In the genomic region with DNA sequence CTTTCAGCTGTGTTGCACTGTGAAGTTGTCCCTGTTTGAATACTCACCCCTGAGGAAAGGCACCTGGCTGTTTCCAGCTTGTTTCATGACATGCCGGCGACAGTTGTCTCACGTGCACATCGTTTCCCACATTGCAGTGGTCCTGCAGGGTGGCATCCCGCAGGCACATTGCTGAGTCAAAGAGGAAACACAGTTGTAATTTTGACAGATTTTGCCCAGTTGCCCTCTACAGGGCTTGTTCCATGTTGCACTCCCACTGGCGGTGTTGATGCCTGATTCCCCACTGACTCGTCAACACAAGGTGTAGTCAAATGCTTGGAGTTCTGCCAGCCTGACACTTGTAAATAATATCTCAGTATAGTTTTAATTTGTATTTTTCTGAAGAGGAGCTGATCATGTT, we compare ENCODE assay signal across 12 cellular contexts. TPM values are rescaled to one million over a fixed set of nuclear protein-coding genes. Genes with fewer than 3 reads are reported as not detected.
A peak's percentile ranks its signal among the peaks of the same experiment; 100 is the strongest.
DNase-seq lines count a peak whose midpoint lies in the region; ATAC-seq and TF ChIP-seq lines count a peak whose summit lies in the region.
"Had no signal": no experiment of that assay in that cellular context is flagged by ENCODE, and none has a peak within 500 bp of the region (broad histone marks: within the 10 kb centered on the region; RNA-seq: fewer than 3 reads in every experiment).

No MANE protein-coding gene starts in this region.

- H4K20me1 ChIP-seq in osteoblast (ENCODE audit: insufficient read depth, low read length): peaks cover 63% of the 10 kb centered on the region

- H3K27ac ChIP-seq in VCaP (peak overlapping the region; percentile 38), osteoblast (ENCODE audit: low read depth, low read length) (no peak overlapping the region)
- H3K27ac ChIP-seq: right lobe of liver, SJSA1 had no signal

- 0 out of 2 replicates have a peak, but pooled peaks have one; percentile 1 for TF ChIP-seq CTCF in GM12874 (IDR thresholded peaks at IDR 0.05; ENCODE audit: insufficient read depth, low read depth, low read length)
- peak; percentile 53 for TF ChIP-seq CTCF in VCaP (conservative IDR thresholded peaks at IDR 0.05)
- peak; percentile 15 for TF ChIP-seq CTCF in osteoblast (IDR thresholded peaks at IDR 0.05; ENCODE audit: extremely low read depth, low read depth, low read length)

- no peaks in the 10 kb centered on the region for H3K27me3 ChIP-seq in MG63
- no peaks in the 10 kb centered on the region for H3K27me3 ChIP-seq in osteoblast (ENCODE audit: insufficient read depth, low read length)
- H3K27me3 ChIP-seq: right lobe of liver, SJSA1 had no signal

- no peaks in the 10 kb centered on the region for H3K36me3 ChIP-seq in MG63
- H3K36me3 ChIP-seq in osteoblast (ENCODE audit: insufficient read depth, low read length): no peaks in the 10 kb centered on the region
- H3K36me3 ChIP-seq: right lobe of liver had no signal

- H3K4me1 ChIP-seq in osteoblast (ENCODE audit: insufficient read depth, low read length): peaks cover 35% of the 10 kb centered on the region
- H3K4me1 ChIP-seq: right lobe of liver had no signal

- DNase-seq in MG63 (peak; percentile 8), osteoblast (ENCODE audit: insufficient read length, low spot score, missing footprints) (no peak), mesenteric fat pad (ENCODE audit: low spot score) (no peak), DMS153 (lab: John Stamatoyannopoulos, UW) (no peak), cerebellar cortex (ENCODE audit: low spot score) (no peak)
- DNase-seq: activated CD4-positive, alpha-beta T cell treated with anti-CD3 and anti-CD28 coated beads, Interleukin-2, amount 50 U/mL, for 4 hours; GF-D8; right lobe of liver had no signal

- H2AFZ ChIP-seq in osteoblast (ENCODE audit: low read length): no peak overlapping the region

- ATAC-seq in HG02642 (IDR thresholded peaks at IDR 0.05; ENCODE audit: poor library complexity, unreplicated experiment): no peak

- H3K79me2 ChIP-seq in osteoblast (ENCODE audit: insufficient read depth, low read length): peaks cover 74% of the 10 kb centered on the region

- H3K9me3 ChIP-seq in MG63 (no peaks in the 10 kb centered on the region), osteoblast (ENCODE audit: low read depth, low read length) (no peaks in the 10 kb centered on the region)
- H3K9me3 ChIP-seq: right lobe of liver, SJSA1 had no signal

- no peak overlapping the region for H3K4me2 ChIP-seq in osteoblast (ENCODE audit: insufficient read depth, low read length)

- H3K4me3 ChIP-seq in MG63: no peak overlapping the region
- H3K4me3 ChIP-seq in osteoblast (ENCODE audit: insufficient read depth, low read length): no peak overlapping the region
- H3K4me3 ChIP-seq: right lobe of liver, SJSA1 had no signal

RNA-seq across cellular contexts. Expression of gene EPN2, which starts 23.8 kb away (rescaled TPM):
- total RNA-seq in MG63 (2014; rRNA removed; shearing (Covaris generic); ENCODE audit: low replicate concordance): 16.4 and 31.6 TPM in 2 replicates
- 13.6 and 18.1 TPM in 2 replicates for total RNA-seq in osteoblast
- 45.1 TPM for total RNA-seq in mesenteric fat pad

Comparison
In these comparisons a context has a peak if more than half of its experiments do, and no peak if none do; other contexts are left out.
1. CTCF ChIP-seq: peak in every context shown above with its lines; median percentile 53 in VCaP; 15 in osteoblast; 1 in GM12874.